20 cellular contexts compared by ENCODE assay signal in the genomic region with DNA sequence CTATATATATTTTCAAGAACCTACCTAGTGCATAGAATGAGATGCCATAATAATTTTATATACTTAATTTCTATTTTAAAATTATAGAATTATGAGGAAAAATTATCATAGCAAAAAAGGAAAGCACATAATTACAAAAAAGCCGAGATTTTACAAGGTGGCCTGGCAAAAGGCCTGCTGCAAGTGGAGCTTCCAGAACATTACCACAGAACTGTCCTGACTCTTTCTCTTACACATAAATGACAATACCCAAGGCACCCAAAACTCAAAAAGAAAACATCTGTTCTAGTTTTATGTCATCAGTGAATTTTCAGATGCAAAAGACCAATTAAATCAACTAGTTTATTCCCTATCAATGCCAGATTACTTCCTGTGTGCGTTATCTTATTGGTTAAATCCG.
DNase-seq lines count a peak whose midpoint lies in the region; ATAC-seq, FAIRE-seq and TF ChIP-seq lines count a peak whose summit lies in the region.
"Had no signal": no experiment of that assay in that cellular context is flagged by ENCODE, and none has a peak within 500 bp of the region (broad histone marks: within the 10 kb centered on the region; RNA-seq: fewer than 3 reads in every experiment).

No MANE protein-coding gene starts in this region.

- intact Hi-C loops in Right ventricle myocardium inferior (cut with DNase I), result no loop called here
- intact Hi-C loops in endothelial cell of umbilical vein (cut with micrococcal nuclease), result loop anchor here (2.0 to 5.0 kb wide), 2 partner anchors 77 to 122 kb away; no protein-coding TSS in a partner anchor
- intact Hi-C loops in right cardiac atrium (cut with DNase I), result no loop called here
- intact Hi-C loops in gastrocnemius medialis (cut with DNase I; ENCODE audit: low total_unique reads), result loop anchor here (5.0 kb wide), 1 partner anchor 1767 kb away; a partner anchor contains a TSS

- no TSS peak for BruUV-seq in endothelial cell of umbilical vein (replicated peaks; lab: Mats Ljungman, UMichigan)

- CTCF ChIA-PET in endothelial cell of umbilical vein (lab: Charles Lee), result interaction anchor here (1.8 kb wide), 1 partner anchor 9 kb away, joined by 6 read pairs; no protein-coding TSS in a partner anchor

- in situ Hi-C loops in gastrocnemius medialis (cut with MboI; ENCODE audit: low sequenced_read_pairs in 4 of 4), result no loop called here

- WGBS in right cardiac atrium, result 83% methylated on average over 3 of the region's 3 CpGs

- FAIRE-seq in endothelial cell of umbilical vein (lab: Jason Lieb, UNC), result no peak
- FAIRE-seq: GM12892, H54, HTR-8/SVneo had no signal

- no peak overlapping the region for H3K4me3 ChIP-seq in right atrium auricular region
- H3K4me3 ChIP-seq in endothelial cell of umbilical vein (replicated peaks in 1 of 3; ENCODE audit: insufficient read depth in 1 of 3, low read depth in 1 of 3, low read length in 3 of 3), result no peak overlapping the region
- H3K4me3 ChIP-seq in right cardiac atrium (ENCODE audit: low read length), result no peak overlapping the region
- no peak overlapping the region for H3K4me3 ChIP-seq in gastrocnemius medialis
- H3K4me3 ChIP-seq: BLaER1, GM23248 had no signal

- H3K79me2 ChIP-seq in endothelial cell of umbilical vein (ENCODE audit: control insufficient read depth, insufficient read depth, low read length), result no peaks in the 10 kb centered on the region

- no peak overlapping the region for H3K9ac ChIP-seq in endothelial cell of umbilical vein (replicated peaks; ENCODE audit: extremely low read depth, insufficient read depth, low read length)
- H3K9ac ChIP-seq: BLaER1, GM23248 had no signal

- H3K27me3 ChIP-seq in right atrium auricular region, result no peaks in the 10 kb centered on the region
- no peaks in the 10 kb centered on the region for H3K27me3 ChIP-seq in endothelial cell of umbilical vein (ENCODE audit: control insufficient read depth in 2 of 2, insufficient read depth in 2 of 2, low read length in 2 of 2)
- H3K27me3 ChIP-seq in right cardiac atrium (ENCODE audit: control insufficient read depth, insufficient read depth), result no peaks in the 10 kb centered on the region
- H3K27me3 ChIP-seq in gastrocnemius medialis, result no peaks in the 10 kb centered on the region
- H3K27me3 ChIP-seq: BLaER1 had no signal

- H3K4me2 ChIP-seq in endothelial cell of umbilical vein (ENCODE audit: insufficient read depth, low read length), result no peak overlapping the region
- H3K4me2 ChIP-seq: BLaER1 had no signal

- H3K36me3 ChIP-seq in right atrium auricular region, result no peaks in the 10 kb centered on the region
- no peaks in the 10 kb centered on the region for H3K36me3 ChIP-seq in endothelial cell of umbilical vein (ENCODE audit: control insufficient read depth in 2 of 2, extremely low read depth in 1 of 2, insufficient read depth in 2 of 2, low read length in 2 of 2)
- H3K36me3 ChIP-seq in gastrocnemius medialis, result peaks cover 0 to 4% of the 10 kb centered on the region in 2 donors
- H3K36me3 ChIP-seq: BLaER1 had no signal

- no peak overlapping the region for H2AFZ ChIP-seq in endothelial cell of umbilical vein (ENCODE audit: low read depth, low read length)
- H2AFZ ChIP-seq: GM23248 had no signal

- no peaks in the 10 kb centered on the region for H3K9me1 ChIP-seq in endothelial cell of umbilical vein (replicated peaks; ENCODE audit: control insufficient read depth, extremely low read depth, insufficient read depth, low read length)

- H3K27ac ChIP-seq in right atrium auricular region (peak overlapping the region in 1 of 2 donors; percentile 24), endothelial cell of umbilical vein (ENCODE audit: insufficient read depth, low read depth, low read length) (peak overlapping the region; percentile 81), right cardiac atrium (ENCODE audit: low read length) (no peak overlapping the region), gastrocnemius medialis (peak overlapping the region; percentile 67 to 76 (median 72))
- H3K27ac ChIP-seq: 22Rv1, BLaER1, GM23248 had no signal

- ATAC-seq in Right ventricle myocardium inferior (peak; percentile 57), right cardiac atrium (no peak), gastrocnemius medialis (no peak), GM18498 (IDR thresholded peaks at IDR 0.05; ENCODE audit: unreplicated experiment) (no peak)
- ATAC-seq: HCT116 had no signal

- H3K4me1 ChIP-seq in right atrium auricular region (peaks cover 0 to 42% of the 10 kb centered on the region in 2 donors), endothelial cell of umbilical vein (ENCODE audit: control insufficient read depth, extremely low read depth, insufficient read depth, low read length) (peaks cover 38% of the 10 kb centered on the region), right cardiac atrium (ENCODE audit: control insufficient read depth, insufficient read depth, low read length) (peaks cover 5% of the 10 kb centered on the region), gastrocnemius medialis (peaks cover 88 to 96% of the 10 kb centered on the region in 2 donors)
- H3K4me1 ChIP-seq: BLaER1, Caco-2 had no signal

- POLR2A ChIA-PET in endothelial cell of umbilical vein (lab: Charles Lee), result no interaction called here

- dilution Hi-C loops in endothelial cell of umbilical vein (cut with MboI; ENCODE audit: extremely low pct_ligation_motif_present, low sequenced_read_pairs), result no loop called here

- DNase-seq in Right ventricle myocardium inferior (ENCODE audit: missing footprints) (peak; percentile 64), right atrium auricular region (ENCODE audit: low spot score) (no peak), endothelial cell of umbilical vein (ENCODE audit: low read depth, low spot score) (no peak), right cardiac atrium (peak in 2 of 3 donors; percentile 35 to 61), gastrocnemius medialis (no peak), kidney tubule cell (ENCODE audit: low spot score) (no peak)
- no peak for DNase-seq in activated CD4-positive, alpha-beta T cell treated with anti-CD3 and anti-CD28 coated beads, Interleukin-2, amount 50 U/mL, for 48 hours
- DNase-seq: AML-193; Caco-2; CD8-positive, alpha-beta memory T cell; DND-41; GDM1; GM23248 had no signal

- no peak for TF ChIP-seq POLR2A in endothelial cell of umbilical vein (IDR thresholded peaks at IDR 0.05; ENCODE audit: low read depth, low read length)
- TF ChIP-seq POLR2A in gastrocnemius medialis (IDR thresholded peaks at IDR 0.05), result no peak

- H3K9me3 ChIP-seq in right atrium auricular region, result no peaks in the 10 kb centered on the region
- H3K9me3 ChIP-seq in endothelial cell of umbilical vein (replicated peaks; ENCODE audit: control insufficient read depth, insufficient read depth, low read length), result no peaks in the 10 kb centered on the region
- no peaks in the 10 kb centered on the region for H3K9me3 ChIP-seq in right cardiac atrium (ENCODE audit: control insufficient read depth, low read length)
- no peaks in the 10 kb centered on the region for H3K9me3 ChIP-seq in gastrocnemius medialis
- H3K9me3 ChIP-seq: BLaER1 had no signal

- no peak for TF ChIP-seq CTCF in right atrium auricular region (IDR thresholded peaks at IDR 0.05)
- TF ChIP-seq CTCF in endothelial cell of umbilical vein (IDR thresholded peaks at IDR 0.05; ENCODE audit: extremely low read depth in 1 of 2, insufficient read depth in 1 of 2, low read depth in 1 of 2, low read length in 2 of 2), result no peak
- TF ChIP-seq CTCF in gastrocnemius medialis (IDR thresholded peaks at IDR 0.05 in 4 of 5, conservative IDR thresholded peaks at IDR 0.05 in 1 of 5), result no peak

- H4K20me1 ChIP-seq in endothelial cell of umbilical vein (replicated peaks; ENCODE audit: control insufficient read depth, extremely low read depth, insufficient read depth, low read length), result no peaks in the 10 kb centered on the region
- H4K20me1 ChIP-seq: BLaER1 had no signal

TF ChIP-seq in endothelial cell of umbilical vein, 7 proteins besides CTCF, POLR2A, EP300 and RAD21:
- TF ChIP-seq FOS (IDR thresholded peaks at IDR 0.05; ENCODE audit: borderline replicate concordance, insufficient read depth, low read length) (no peak), JUN (IDR thresholded peaks at IDR 0.05; ENCODE audit: borderline replicate concordance, insufficient read depth, insufficient read length, low read depth) (no peak), EZH2 (IDR thresholded peaks at IDR 0.05; ENCODE audit: borderline replicate concordance, low read depth, low read length, severe bottlenecking) (no peak), MYC (IDR thresholded peaks at IDR 0.05; ENCODE audit: low read depth, low read length) (no peak), POLR2AphosphoS5 (IDR thresholded peaks at IDR 0.05; ENCODE audit: insufficient read depth, low read depth, low read length) (no peak), GATA2 (IDR thresholded peaks at IDR 0.05; ENCODE audit: insufficient read depth, insufficient read length, low read depth, low read length) (no peak)
- TF ChIP-seq, protein P1, sequence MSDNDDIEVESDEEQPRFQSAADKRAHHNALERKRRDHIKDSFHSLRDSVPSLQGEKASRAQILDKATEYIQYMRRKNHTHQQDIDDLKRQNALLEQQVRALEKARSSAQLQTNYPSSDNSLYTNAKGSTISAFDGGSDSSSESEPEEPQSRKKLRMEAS (IDR thresholded peaks at IDR 0.05; ENCODE audit: insufficient read depth, insufficient read length), result no peak
TF ChIP-seq in endothelial cell of umbilical vein: peak in this region for 0.

Comparison
In these comparisons a context has a peak if more than half of its experiments do, and no peak if none do; other contexts are left out.
1. DNase-seq: peak in Right ventricle myocardium inferior (single experiment) and right cardiac atrium (2 of 3); none in right atrium auricular region (single experiment), endothelial cell of umbilical vein (single experiment), gastrocnemius medialis (0 of 2), kidney tubule cell (single experiment) and activated CD4-positive, alpha-beta T cell treated with anti-CD3 and anti-CD28 coated beads, Interleukin-2, amount 50 U/mL, for 48 hours (0 of 2).
2. intact Hi-C loops: an anchor here in endothelial cell of umbilical vein (2.0 to 5.0 kb wide) and gastrocnemius medialis (5.0 kb wide); none called in Right ventricle myocardium inferior and right cardiac atrium.